In genomic region chr1:24541711-24542346, GRCh38 we compare ENCODE assay signal across 8 cellular contexts. TPM values are rescaled to one million over a fixed set of nuclear protein-coding genes. Genes with fewer than 3 reads are reported as not detected.
A peak's percentile ranks its signal among the peaks of the same experiment; 100 is the strongest.
DNase-seq lines count a peak whose midpoint lies in the region; ATAC-seq and FAIRE-seq lines count a peak whose summit lies in the region.

No MANE protein-coding gene starts in this region.

- peak; percentile 7 to 32 for DNase-seq in AML-193 (lab: John Stamatoyannopoulos, UW)
- peak; percentile 37 for DNase-seq in HT-29 (ENCODE audit: low spot score)
- DNase-seq in activated naive CD4-positive, alpha-beta T cell treated with anti-CD3 and anti-CD28 coated beads for 36 hours, result peak; percentile 64
- DNase-seq in left lobe of liver (ENCODE audit: low spot score), result peak; percentile 72
- DNase-seq in GM19239 (ENCODE audit: insufficient read length, low spot score), result no peak
- DNase-seq in NCI-H446 treated with DMSO at 0.1 percent for 48 hours (lab: John Stamatoyannopoulos, UW), result no peak

- FAIRE-seq in GM19239 (lab: Jason Lieb, UNC), result no peak

- CTCF ChIA-PET in activated naive CD4-positive, alpha-beta T cell treated with anti-CD3 and anti-CD28 coated beads for 36 hours (lab: Charles Lee), result interaction anchor here (0.6 to 3.7 kb wide), 17 partner anchors 13 to 352 kb away, joined by 3 to 22 read pairs (median 3); partner anchors contain the start of gene NIPAL3

- H3K9me3 Mint-ChIP-seq in activated naive CD4-positive, alpha-beta T cell treated with anti-CD3 and anti-CD28 coated beads for 36 hours, result no peaks in the 10 kb centered on the region

- peak; percentile 87 for ATAC-seq in left lobe of liver
- ATAC-seq in HG03354 (IDR thresholded peaks at IDR 0.05; ENCODE audit: poor library complexity, severe bottlenecking, unreplicated experiment), result no peak
- ATAC-seq in HG02623 (IDR thresholded peaks at IDR 0.05; ENCODE audit: unreplicated experiment), result no peak

- peak overlapping the region; percentile 92 for H3K27ac Mint-ChIP-seq in activated naive CD4-positive, alpha-beta T cell treated with anti-CD3 and anti-CD28 coated beads for 36 hours

- intact Hi-C loops in activated naive CD4-positive, alpha-beta T cell treated with anti-CD3 and anti-CD28 coated beads for 36 hours (cut with micrococcal nuclease), result loop anchor here (1.0 to 5.0 kb wide), 6 partner anchors 45 to 560 kb away; partner anchors contain the start of genes CLIC4, SRRM1 and SRSF10

- peaks cover 73% of the 10 kb centered on the region for H3K4me1 Mint-ChIP-seq in activated naive CD4-positive, alpha-beta T cell treated with anti-CD3 and anti-CD28 coated beads for 36 hours (ENCODE audit: low read depth)

- H3K4me3 Mint-ChIP-seq in activated naive CD4-positive, alpha-beta T cell treated with anti-CD3 and anti-CD28 coated beads for 36 hours, result peak overlapping the region; percentile 6

- H3K27me3 Mint-ChIP-seq in activated naive CD4-positive, alpha-beta T cell treated with anti-CD3 and anti-CD28 coated beads for 36 hours (ENCODE audit: low read depth), result no peaks in the 10 kb centered on the region

- peaks cover 5% of the 10 kb centered on the region for H3K36me3 Mint-ChIP-seq in activated naive CD4-positive, alpha-beta T cell treated with anti-CD3 and anti-CD28 coated beads for 36 hours (ENCODE audit: low read depth)

RNA-seq across cellular contexts. Expression of gene NCMAP, which starts 14.1 kb away (rescaled TPM):
- total RNA-seq in HT-29 (2014; rRNA removed; shearing (Covaris generic)), result 1.8 and 2.0 TPM in 2 replicates
- under 1 TPM; 0.20 to 0.31 TPM for total RNA-seq in activated naive CD4-positive, alpha-beta T cell treated with anti-CD3 and anti-CD28 coated beads for 36 hours
- 1.0 TPM for total RNA-seq in left lobe of liver

RNA-seq across cellular contexts. Expression of gene RCAN3, which starts 39.2 kb away (rescaled TPM):
- total RNA-seq in HT-29 (2014; rRNA removed; shearing (Covaris generic)), result 10.9 and 13.2 TPM in 2 replicates
- total RNA-seq in activated naive CD4-positive, alpha-beta T cell treated with anti-CD3 and anti-CD28 coated beads for 36 hours, result 10 to 100 TPM; 70.8 to 71.9 TPM
- 2.9 TPM for total RNA-seq in left lobe of liver

Comparison
In these comparisons a context has a peak if more than half of its experiments do, and no peak if none do; other contexts are left out.
1. DNase-seq: peak in AML-193 (2 of 2), HT-29 (single experiment), activated naive CD4-positive, alpha-beta T cell treated with anti-CD3 and anti-CD28 coated beads for 36 hours (single experiment) and left lobe of liver (single experiment); none in GM19239 (single experiment) and NCI-H446 treated with DMSO at 0.1 percent for 48 hours (single experiment).